In genomic region chr2:233556756-233557736, GRCh38 we compare ENCODE assay signal across 9 cellular contexts. TPM values are rescaled to one million over a fixed set of nuclear protein-coding genes. Genes with fewer than 3 reads are reported as not detected.
DNase-seq lines count a peak whose midpoint lies in the region; ATAC-seq and TF ChIP-seq lines count a peak whose summit lies in the region.
"Had no signal": no experiment of that assay in that cellular context is flagged by ENCODE, and none has a peak within 500 bp of the region (broad histone marks: within the 10 kb centered on the region; RNA-seq: fewer than 3 reads in every experiment).

No MANE protein-coding gene starts in this region.

- intact Hi-C loops in thyroid gland (cut with DNase I) = no loop called here

- H3K9me3 Mint-ChIP-seq in activated CD8-positive, alpha-beta memory T cell treated with anti-CD3 and anti-CD28 coated beads, Interleukin-2, amount 10 ng/mL, durations not matched to agents 7 days and 5 days (ENCODE audit: low read depth) = no peaks in the 10 kb centered on the region
- H3K9me3 Mint-ChIP-seq: CD4-positive, alpha-beta memory T cell had no signal

- no peak for TF ChIP-seq POLR2A in thyroid gland (IDR thresholded peaks at IDR 0.05)

- 82 to 88% methylated on average over 9 of the region's 9 CpGs for WGBS in thyroid gland, 2 donors

- H3K27me3 ChIP-seq in thyroid gland = no peaks in the 10 kb centered on the region

- H3K9me3 ChIP-seq in SK-N-MC (ENCODE audit: low read depth, low read length) (no peaks in the 10 kb centered on the region), thyroid gland (no peaks in the 10 kb centered on the region)

- H3K4me1 Mint-ChIP-seq in activated CD8-positive, alpha-beta memory T cell treated with anti-CD3 and anti-CD28 coated beads, Interleukin-2, amount 10 ng/mL, durations not matched to agents 7 days and 5 days = peaks cover 10% of the 10 kb centered on the region

- H3K4me3 Mint-ChIP-seq in activated CD8-positive, alpha-beta memory T cell treated with anti-CD3 and anti-CD28 coated beads, Interleukin-2, amount 10 ng/mL, durations not matched to agents 7 days and 5 days = no peak overlapping the region
- H3K4me3 Mint-ChIP-seq: CD4-positive, alpha-beta memory T cell had no signal

- CTCF ChIA-PET in activated CD8-positive, alpha-beta memory T cell treated with anti-CD3 and anti-CD28 coated beads, Interleukin-2, amount 10 ng/mL, durations not matched to agents 7 days and 5 days (lab: Charles Lee) = interaction anchor here (0.7 to 1.3 kb wide), 2 partner anchors 9 to 172 kb away, joined by 4 to 6 read pairs; partner anchors contain the start of genes UGT1A3 and USP40

- peaks cover 30% of the 10 kb centered on the region for H3K36me3 ChIP-seq in SK-N-MC (ENCODE audit: insufficient read depth, low read length)
- H3K36me3 ChIP-seq in thyroid gland = peaks cover 12 to 17% of the 10 kb centered on the region in 2 donors

- no peak for DNase-seq in activated CD8-positive, alpha-beta memory T cell treated with anti-CD3 and anti-CD28 coated beads, Interleukin-2, amount 10 ng/mL, durations not matched to agents 7 days and 5 days
- DNase-seq in activated CD8-positive, alpha-beta memory T cell treated with anti-CD3 and anti-CD28 coated beads, Interleukin-2, amount 50 U/mL, for 48 hours = no peak
- DNase-seq in SK-N-MC (ENCODE audit: low read depth, low spot score) (no peak), fibroblast of peridontal ligament (ENCODE audit: extremely low read depth) (peak; percentile 54), thyroid gland (peak; percentile 45 to 47), DMS79 (lab: John Stamatoyannopoulos, UW) (no peak), GM10266 (ENCODE audit: extremely low spot score) (no peak), NCI-H748 treated with DMSO at 0.1 percent for 48 hours (lab: John Stamatoyannopoulos, UW) (no peak)
- DNase-seq: CD4-positive, alpha-beta memory T cell had no signal

- H3K27ac ChIP-seq in SK-N-MC = peak overlapping the region; percentile 88
- H3K27ac ChIP-seq in thyroid gland = peak overlapping the region; percentile 65 to 83 (median 76)

- peaks cover 8% of the 10 kb centered on the region for H3K36me3 Mint-ChIP-seq in activated CD8-positive, alpha-beta memory T cell treated with anti-CD3 and anti-CD28 coated beads, Interleukin-2, amount 10 ng/mL, durations not matched to agents 7 days and 5 days

- TF ChIP-seq CTCF in thyroid gland (IDR thresholded peaks at IDR 0.05) (no peak), GM10266 (IDR thresholded peaks at IDR 0.05; ENCODE audit: control insufficient read depth, insufficient read depth, low read depth, missing control alignments) (no peak)

- H3K4me3 ChIP-seq in SK-N-MC (peak overlapping the region; percentile 61), thyroid gland (replicated peaks in 1 of 3) (no peak overlapping the region)

- peak overlapping the region; percentile 64 for H3K9ac ChIP-seq in SK-N-MC (ENCODE audit: insufficient read length)

- H3K4me1 ChIP-seq in thyroid gland = peaks cover 0 to 13% of the 10 kb centered on the region in 2 donors

- H3K27ac Mint-ChIP-seq in activated CD8-positive, alpha-beta memory T cell treated with anti-CD3 and anti-CD28 coated beads, Interleukin-2, amount 10 ng/mL, durations not matched to agents 7 days and 5 days = peak overlapping the region; percentile 55

- no peaks in the 10 kb centered on the region for H3K27me3 Mint-ChIP-seq in activated CD8-positive, alpha-beta memory T cell treated with anti-CD3 and anti-CD28 coated beads, Interleukin-2, amount 10 ng/mL, durations not matched to agents 7 days and 5 days
- H3K27me3 Mint-ChIP-seq: CD4-positive, alpha-beta memory T cell had no signal

- ATAC-seq in activated CD8-positive, alpha-beta memory T cell treated with anti-CD3 and anti-CD28 coated beads, Interleukin-2, amount 10 ng/mL, durations not matched to agents 7 days and 5 days = peak; percentile 68

RNA-seq across cellular contexts. Expression of gene USP40, which starts 9.5 kb away (rescaled TPM):
- 10 to 100 TPM in 1 of 2 experiments, 1 to 10 TPM in 1; 8.7 to 11.2 TPM for total RNA-seq in activated CD8-positive, alpha-beta memory T cell treated with anti-CD3 and anti-CD28 coated beads, Interleukin-2, amount 10 ng/mL, durations not matched to agents 7 days and 5 days
- 10 to 100 TPM; 70.7 to 99.0 (median 85.7) TPM for total RNA-seq in thyroid gland

Comparison
In these comparisons a context has a peak if more than half of its experiments do, and no peak if none do; other contexts are left out.
1. DNase-seq: peak in fibroblast of peridontal ligament (single experiment) and thyroid gland (2 of 2); none in activated CD8-positive, alpha-beta memory T cell treated with anti-CD3 and anti-CD28 coated beads, Interleukin-2, amount 10 ng/mL, durations not matched to agents 7 days and 5 days (single experiment), activated CD8-positive, alpha-beta memory T cell treated with anti-CD3 and anti-CD28 coated beads, Interleukin-2, amount 50 U/mL, for 48 hours (single experiment), SK-N-MC (single experiment), DMS79 (single experiment), GM10266 (single experiment) and NCI-H748 treated with DMSO at 0.1 percent for 48 hours (single experiment).
2. RNA of gene USP40, which starts 9.5 kb away (total RNA-seq): 70.7 to 99.0 TPM in thyroid gland; 8.7 to 11.2 TPM in activated CD8-positive, alpha-beta memory T cell treated with anti-CD3 and anti-CD28 coated beads, Interleukin-2, amount 10 ng/mL, durations not matched to agents 7 days and 5 days; every median in the first group is over 4 times any median in the second.